Comparison of ENCODE assay signal across 9 cellular contexts in genomic region chr11:55261855-55262254, GRCh38. TPM values are rescaled to one million over a fixed set of nuclear protein-coding genes. Genes with fewer than 3 reads are reported as not detected.
"Had no signal": no experiment of that assay in that cellular context is flagged by ENCODE, and none has a peak within 500 bp of the region (broad histone marks: within the 10 kb centered on the region; RNA-seq: fewer than 3 reads in every experiment).

TSS of gene TRIM48 (plus strand) at chr11:55262155. CDS start at chr11:55262268, 113 bp downstream.

RNA-seq across cellular contexts. Expression of gene TRIM48, which starts in this region (rescaled TPM):
- total RNA-seq: OCI-LY7, PC-3, PC-9, Peyer's patch, Right ventricle myocardium inferior, Right ventricle myocardium superior, SJCRH30, SJSA1 had no signal
- polyA plus RNA-seq: SK-N-SH had no signal
